13 cellular contexts compared by ENCODE assay signal in genomic region chr19:8567522-8568172, GRCh38. TPM values are rescaled to one million over a fixed set of nuclear protein-coding genes. Genes with fewer than 3 reads are reported as not detected.
A peak's percentile ranks its signal among the peaks of the same experiment; 100 is the strongest.
DNase-seq lines count a peak whose midpoint lies in the region; ATAC-seq lines count a peak whose summit lies in the region.
"Had no signal": no experiment of that assay in that cellular context is flagged by ENCODE, and none has a peak within 500 bp of the region (broad histone marks: within the 10 kb centered on the region; RNA-seq: fewer than 3 reads in every experiment).

No MANE protein-coding gene starts in this region.

- H3K27ac Mint-ChIP-seq in activated CD4-positive, alpha-beta T cell treated with anti-CD3 and anti-CD28 coated beads, Interleukin-2, amount 10 ng/mL, durations not matched to agents 24 days and 14 days: peak overlapping the region; percentile 72
- peak overlapping the region; percentile 97 for H3K27ac Mint-ChIP-seq in T-helper 17 cell

- H3K9me3 Mint-ChIP-seq in activated CD4-positive, alpha-beta T cell treated with anti-CD3 and anti-CD28 coated beads, Interleukin-2, amount 10 ng/mL, durations not matched to agents 24 days and 14 days: no peaks in the 10 kb centered on the region

- no peak for ATAC-seq in T-helper 17 cell
- ATAC-seq in left cardiac atrium: peak; percentile 36 to 75
- ATAC-seq in sciatic nerve: peak; percentile 75
- ATAC-seq in GM18868 (IDR thresholded peaks at IDR 0.05; ENCODE audit: unreplicated experiment): no peak
- ATAC-seq in GM21390 (IDR thresholded peaks at IDR 0.05; ENCODE audit: unreplicated experiment): no peak
- ATAC-seq: Panc1 had no signal

- no peak for DNase-seq in activated CD4-positive, alpha-beta T cell treated with anti-CD3 and anti-CD28 coated beads, Interleukin-2, amount 10 ng/mL, durations not matched to agents 24 days and 14 days
- DNase-seq in activated CD4-positive, alpha-beta T cell treated with anti-CD3 and anti-CD28 coated beads for 48 hours: no peak
- DNase-seq in T-helper 17 cell: no peak
- DNase-seq in left cardiac atrium: peak; percentile 47
- no peak for DNase-seq in sciatic nerve (ENCODE audit: low spot score)
- DNase-seq in NCI-H2107 (lab: John Stamatoyannopoulos, UW): no peak
- DNase-seq: activated effector memory CD4-positive, alpha-beta T cell treated with Interleukin-2 at 50 U/mL for 16 hours; DMS79 treated with DMSO at 0.1 percent for 48 hours; erythroblast; NCI-H2171 treated with DMSO at 0.1 percent for 48 hours had no signal

- peak overlapping the region; percentile 26 for H3K4me3 Mint-ChIP-seq in activated CD4-positive, alpha-beta T cell treated with anti-CD3 and anti-CD28 coated beads, Interleukin-2, amount 10 ng/mL, durations not matched to agents 24 days and 14 days
- peak overlapping the region; percentile 58 for H3K4me3 Mint-ChIP-seq in T-helper 17 cell

- peaks cover 2% of the 10 kb centered on the region for H3K27me3 Mint-ChIP-seq in activated CD4-positive, alpha-beta T cell treated with anti-CD3 and anti-CD28 coated beads, Interleukin-2, amount 10 ng/mL, durations not matched to agents 24 days and 14 days
- no peaks in the 10 kb centered on the region for H3K27me3 Mint-ChIP-seq in T-helper 17 cell

- no peaks in the 10 kb centered on the region for H3K9me3 ChIP-seq in T-helper 17 cell (ENCODE audit: control insufficient read depth, low read length, poor library complexity, severe bottlenecking)

- peaks cover 53% of the 10 kb centered on the region for H3K4me1 Mint-ChIP-seq in activated CD4-positive, alpha-beta T cell treated with anti-CD3 and anti-CD28 coated beads, Interleukin-2, amount 10 ng/mL, durations not matched to agents 24 days and 14 days
- peaks cover 50% of the 10 kb centered on the region for H3K4me1 Mint-ChIP-seq in T-helper 17 cell

- peaks cover 22% of the 10 kb centered on the region for H3K36me3 Mint-ChIP-seq in activated CD4-positive, alpha-beta T cell treated with anti-CD3 and anti-CD28 coated beads, Interleukin-2, amount 10 ng/mL, durations not matched to agents 24 days and 14 days (ENCODE audit: low read depth)
- no peaks in the 10 kb centered on the region for H3K36me3 Mint-ChIP-seq in T-helper 17 cell (ENCODE audit: low read depth)

- intact Hi-C loops in activated CD4-positive, alpha-beta T cell treated with anti-CD3 and anti-CD28 coated beads, Interleukin-2, amount 10 ng/mL, durations not matched to agents 24 days and 14 days (cut with micrococcal nuclease): loop anchor here (2.0 kb wide), 1 partner anchor 53 kb away; the partner anchor contains the start of gene ZNF414
- intact Hi-C loops in left cardiac atrium (cut with DNase I) (no loop called here), sciatic nerve (cut with DNase I) (no loop called here)

RNA-seq across cellular contexts. Expression of gene MYO1F, which starts 9.6 kb away (rescaled TPM):
- total RNA-seq in activated CD4-positive, alpha-beta T cell treated with anti-CD3 and anti-CD28 coated beads, Interleukin-2, amount 10 ng/mL, durations not matched to agents 24 days and 14 days: 33.0 and 37.9 TPM in 2 replicates
- total RNA-seq in T-helper 17 cell: 100 to 1,000 TPM; 270 to 305 TPM
- 10 to 100 TPM; 13.2 to 19.5 TPM for total RNA-seq in left cardiac atrium
- total RNA-seq in sciatic nerve: 60.9 TPM

RNA-seq across cellular contexts. Expression of gene ADAMTS10, which starts 42.9 kb away (rescaled TPM):
- 2.4 and 2.5 TPM in 2 replicates for total RNA-seq in activated CD4-positive, alpha-beta T cell treated with anti-CD3 and anti-CD28 coated beads, Interleukin-2, amount 10 ng/mL, durations not matched to agents 24 days and 14 days
- total RNA-seq in T-helper 17 cell (10 to 100 TPM; 24.0 to 33.1 TPM), left cardiac atrium (10 to 100 TPM; 10.8 to 12.4 TPM), sciatic nerve (60.1 TPM)

RNA-seq across cellular contexts. Expression of gene ZNF414, which starts 53.7 kb away (rescaled TPM):
- total RNA-seq in activated CD4-positive, alpha-beta T cell treated with anti-CD3 and anti-CD28 coated beads, Interleukin-2, amount 10 ng/mL, durations not matched to agents 24 days and 14 days: 18.1 and 25.6 TPM in 2 replicates
- total RNA-seq in T-helper 17 cell (10 to 100 TPM; 45.1 to 46.2 TPM), left cardiac atrium (10 to 100 TPM; 13.6 to 16.6 TPM), sciatic nerve (22.2 TPM)

Comparison
In these comparisons a context has a peak if more than half of its experiments do, and no peak if none do; other contexts are left out.
1. ATAC-seq: peak in left cardiac atrium (2 of 2) and sciatic nerve (single experiment); none in T-helper 17 cell (single experiment), GM18868 (single experiment) and GM21390 (single experiment).